Comparison of ENCODE assay signal across 22 cellular contexts in the genomic region with DNA sequence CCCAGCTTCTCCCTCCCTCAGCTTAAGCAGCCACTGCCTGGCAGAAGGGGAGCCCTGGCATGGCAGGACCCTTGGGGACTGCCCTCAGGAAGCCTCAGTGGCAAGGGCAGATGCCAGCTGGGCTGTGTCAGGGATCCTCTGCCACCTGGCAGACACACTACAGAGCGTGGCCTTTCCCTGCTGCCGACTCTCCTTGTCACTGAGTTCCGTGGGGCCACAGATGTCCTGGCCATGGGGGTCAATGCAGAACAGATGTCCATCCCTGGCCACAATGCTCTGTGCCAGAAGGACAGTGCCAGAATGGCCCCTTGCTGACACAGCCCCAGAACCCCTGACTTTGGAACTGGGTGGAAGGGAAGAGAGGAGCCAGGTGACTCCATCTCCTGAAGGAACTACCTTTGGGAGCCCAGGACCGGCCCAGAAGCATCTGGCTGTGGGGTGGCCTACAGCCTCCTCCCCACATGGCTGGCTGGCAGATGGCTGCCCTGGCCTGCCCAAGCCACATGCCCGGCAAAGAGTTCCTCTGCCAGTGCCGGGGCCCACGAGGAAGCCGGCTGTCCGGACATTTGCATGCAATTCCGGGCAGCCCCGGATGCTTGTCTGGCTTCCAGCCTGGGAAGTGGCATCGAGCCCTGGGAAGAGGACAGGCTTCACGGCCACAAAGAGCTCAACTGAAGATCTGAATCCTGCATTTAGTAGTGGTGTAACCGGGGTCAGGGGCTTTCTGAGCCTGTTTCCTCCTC. TPM values are rescaled to one million over a fixed set of nuclear protein-coding genes. Genes with fewer than 3 reads are reported as not detected.
DNase-seq lines count a peak whose midpoint lies in the region; ATAC-seq and TF ChIP-seq lines count a peak whose summit lies in the region.
"Had no signal": no experiment of that assay in that cellular context is flagged by ENCODE, and none has a peak within 500 bp of the region (broad histone marks: within the 10 kb centered on the region; RNA-seq: fewer than 3 reads in every experiment).

No MANE protein-coding gene starts in this region.

- peaks cover 9% of the 10 kb centered on the region for H3K4me1 ChIP-seq in neural progenitor cell

- no peaks in the 10 kb centered on the region for H3K9me3 ChIP-seq in neural progenitor cell (ENCODE audit: low read depth)
- H3K9me3 ChIP-seq: gastrocnemius medialis, SJCRH30 had no signal

- H3K27me3 ChIP-seq in neural progenitor cell: peaks cover 18% of the 10 kb centered on the region
- H3K27me3 ChIP-seq: brain microvascular endothelial cell, gastrocnemius medialis had no signal

- H3K4me2 ChIP-seq in neural progenitor cell: no peak overlapping the region
- H3K4me2 ChIP-seq: GM23338 had no signal

- H3K4me3 Mint-ChIP-seq in Calu3 (ENCODE audit: low read depth, unreplicated experiment): no peak overlapping the region
- peak overlapping the region; percentile 94 for H3K4me3 Mint-ChIP-seq in neural progenitor cell

- no peaks in the 10 kb centered on the region for H3K9me3 Mint-ChIP-seq in Calu3 (ENCODE audit: low read depth, unreplicated experiment)
- no peaks in the 10 kb centered on the region for H3K9me3 Mint-ChIP-seq in neural progenitor cell
- H3K9me3 Mint-ChIP-seq: activated naive CD8-positive, alpha-beta T cell treated with anti-CD3 and anti-CD28 coated beads for 36 hours; activated T-cell treated with anti-CD3 and anti-CD28 coated beads, Interleukin-2, amount 50 U/mL, for 24 hours; memory B cell; T-helper 1 cell treated with Interleukin-12 subunit alpha and Interleukin-12 subunit beta and Interleukin-4 antibody, amounts not matched to agents 30 μg/mL and 1 μg/mL, for 36 hours had no signal

- BruUV-seq in Calu3 (replicated peaks; lab: Mats Ljungman, UMichigan): no TSS peak

- peak overlapping the region; percentile 84 for H3K27ac Mint-ChIP-seq in Calu3 (ENCODE audit: unreplicated experiment)
- H3K27ac Mint-ChIP-seq in neural progenitor cell: no peak overlapping the region
- H3K27ac Mint-ChIP-seq: GM23338; memory B cell; T-helper 1 cell treated with Interleukin-12 subunit alpha and Interleukin-12 subunit beta and Interleukin-4 antibody, amounts not matched to agents 30 μg/mL and 1 μg/mL, for 36 hours had no signal

- peaks cover 24% of the 10 kb centered on the region for H3K36me3 Mint-ChIP-seq in Calu3 (ENCODE audit: insufficient read depth, unreplicated experiment)
- H3K36me3 Mint-ChIP-seq in neural progenitor cell: peaks cover 2% of the 10 kb centered on the region
- H3K36me3 Mint-ChIP-seq: memory B cell had no signal

- H3K27me3 Mint-ChIP-seq in Calu3 (ENCODE audit: unreplicated experiment) (no peaks in the 10 kb centered on the region), neural progenitor cell (ENCODE audit: insufficient read depth, low read depth) (peaks cover 13% of the 10 kb centered on the region)
- H3K27me3 Mint-ChIP-seq: activated naive CD8-positive, alpha-beta T cell treated with anti-CD3 and anti-CD28 coated beads for 36 hours had no signal

- H3K4me1 Mint-ChIP-seq in Calu3 (ENCODE audit: low read depth, unreplicated experiment) (peaks cover 4% of the 10 kb centered on the region), neural progenitor cell (peaks cover 33% of the 10 kb centered on the region)

- no peak overlapping the region for H2AFZ ChIP-seq in neural progenitor cell (replicated peaks)
- H2AFZ ChIP-seq: GM23338 had no signal

- no peak overlapping the region for H3K9ac ChIP-seq in neural progenitor cell

- H3K36me3 ChIP-seq in neural progenitor cell: no peaks in the 10 kb centered on the region
- H3K36me3 ChIP-seq: brain microvascular endothelial cell, gastrocnemius medialis, SJCRH30 had no signal

- TF ChIP-seq CTCF in Calu3 (IDR thresholded peaks at IDR 0.05; ENCODE audit: unreplicated experiment): no peak
- no peak for TF ChIP-seq CTCF in neural progenitor cell (IDR thresholded peaks at IDR 0.05)

- H4K20me1 ChIP-seq in neural progenitor cell (ENCODE audit: low read depth): no peaks in the 10 kb centered on the region

- CTCF ChIA-PET in Calu3 (lab: Charles Lee): no interaction called here

- DNase-seq in Calu3 (no peak), NCI-H446 treated with DMSO at 0.1 percent for 48 hours (lab: John Stamatoyannopoulos, UW) (peak; percentile 83), cerebellum (ENCODE audit: low spot score) (peak; percentile 89), neural progenitor cell (ENCODE audit: low spot score) (no peak), dedifferentiated amniotic fluid mesenchymal stem cell (ENCODE audit: extremely low spot score) (no peak)
- no peak for DNase-seq in activated CD8-positive, alpha-beta memory T cell treated with anti-CD3 and anti-CD28 coated beads, Interleukin-2, amount 50 U/mL, for 4 hours
- no peak for DNase-seq in activated CD4-positive, CD25-positive, alpha-beta regulatory T cell (lab: John Stamatoyannopoulos, UW)
- DNase-seq: activated CD4-positive, alpha-beta T cell treated with anti-CD3 and anti-CD28 coated beads, Interleukin-2, amount 50 U/mL, for 48 hours; activated naive CD8-positive, alpha-beta T cell treated with anti-CD3 and anti-CD28 coated beads for 36 hours; activated T-cell treated with anti-CD3 and anti-CD28 coated beads, Interleukin-2, amount 50 U/mL, for 24 hours; brain microvascular endothelial cell; dermis blood vessel endothelial cell; gastrocnemius medialis; Kasumi-1; kidney glomerular epithelial cell; SJCRH30; stimulated activated CD4-positive, alpha-beta T cell treated with anti-CD3 and anti-CD28 coated beads, Interleukin-4, amount 100 ng/mL, for 24 hours had no signal

- H3K27ac ChIP-seq in neural progenitor cell: no peak overlapping the region
- H3K27ac ChIP-seq: brain microvascular endothelial cell, gastrocnemius medialis, SJCRH30 had no signal

- no peaks in the 10 kb centered on the region for H3K79me2 ChIP-seq in neural progenitor cell (ENCODE audit: low read depth)

- no peak for ATAC-seq in GM21529 (IDR thresholded peaks at IDR 0.05; ENCODE audit: unreplicated experiment)
- ATAC-seq: gastrocnemius medialis, GM23338 had no signal

- H3K4me3 ChIP-seq in neural progenitor cell: no peak overlapping the region
- H3K4me3 ChIP-seq: gastrocnemius medialis, GM23338, SJCRH30 had no signal

- intact Hi-C loops in Calu3 (cut with micrococcal nuclease; ENCODE audit: unreplicated experiment): no loop called here

- peaks cover 23% of the 10 kb centered on the region for H3F3A ChIP-seq in neural progenitor cell (ENCODE audit: low read depth)

RNA-seq across cellular contexts. Expression of gene NPTX1, which starts 24.1 kb away (rescaled TPM):
- total RNA-seq in Calu3 (2022): 0.20 and 0.21 TPM in 2 replicates
- total RNA-seq in cerebellum: 17.9 TPM
- 2.6 and 3.8 TPM in 2 replicates for total RNA-seq in neural progenitor cell (ENCODE audit: low replicate concordance)
- total RNA-seq: HT-29, SJCRH30 had no signal

RNA-seq across cellular contexts. Expression of gene ENDOV, which starts 37.4 kb away (rescaled TPM):
- 33.2 and 37.0 TPM in 2 replicates for total RNA-seq in Calu3 (2022)
- total RNA-seq in cerebellum: 23.6 TPM
- 9.7 and 13.8 TPM in 2 replicates for total RNA-seq in neural progenitor cell (ENCODE audit: low replicate concordance)

Comparison
In these comparisons a context has a peak if more than half of its experiments do, and no peak if none do; other contexts are left out.
1. DNase-seq: peak in NCI-H446 treated with DMSO at 0.1 percent for 48 hours (single experiment) and cerebellum (single experiment); none in Calu3 (single experiment), neural progenitor cell (single experiment), activated CD8-positive, alpha-beta memory T cell treated with anti-CD3 and anti-CD28 coated beads, Interleukin-2, amount 50 U/mL, for 4 hours (single experiment), activated CD4-positive, CD25-positive, alpha-beta regulatory T cell (0 of 4) and dedifferentiated amniotic fluid mesenchymal stem cell (single experiment).